Comparison of ENCODE assay signal across 8 cellular contexts in the genomic region with DNA sequence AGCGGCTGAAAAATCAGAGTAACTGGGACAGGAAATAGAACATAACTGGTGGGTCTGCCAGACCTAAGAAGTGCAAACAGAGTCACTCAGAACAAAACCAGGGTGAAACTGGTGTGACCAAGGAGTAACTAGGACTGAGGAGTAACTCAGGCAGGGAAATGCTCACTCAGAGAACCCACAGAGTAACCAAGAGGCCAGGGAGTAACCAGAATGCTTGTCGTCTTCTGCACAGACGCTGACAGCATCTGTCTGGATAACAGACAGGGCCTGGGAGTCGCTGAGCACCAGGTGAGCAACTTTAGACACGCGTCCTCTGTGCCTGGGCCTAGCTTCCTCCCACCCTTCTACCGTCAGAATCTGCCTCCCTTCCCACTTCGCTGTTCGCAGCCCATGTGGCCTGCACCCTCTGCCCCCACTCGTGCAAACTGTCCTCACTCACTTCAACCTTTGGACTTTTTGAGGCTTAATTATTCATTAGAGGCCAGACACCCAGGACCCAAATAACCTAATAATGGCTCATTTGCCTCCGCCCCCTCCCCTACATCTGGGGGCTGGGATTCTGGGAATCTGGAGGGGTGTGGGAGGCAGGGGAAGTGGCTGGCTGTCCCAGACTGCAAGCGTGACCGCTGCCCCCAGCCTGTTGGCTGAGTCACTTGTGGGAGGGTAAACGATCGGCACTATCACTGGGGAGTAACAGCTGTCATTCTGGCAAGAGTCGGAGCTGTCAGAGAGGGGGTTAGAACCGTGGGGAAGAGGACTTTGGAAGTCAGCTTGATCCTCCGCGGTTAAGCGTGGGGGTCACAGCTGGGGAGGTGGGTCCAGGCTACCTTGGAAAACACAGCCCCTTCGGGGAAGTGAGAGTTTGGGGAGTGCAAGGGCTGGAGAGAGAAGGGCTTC. TPM values are rescaled to one million over a fixed set of nuclear protein-coding genes. Genes with fewer than 3 reads are reported as not detected.
DNase-seq lines count a peak whose midpoint lies in the region; ATAC-seq and TF ChIP-seq lines count a peak whose summit lies in the region.

No MANE protein-coding gene starts in this region.

- ATAC-seq in GM18861 (IDR thresholded peaks at IDR 0.05; ENCODE audit: unreplicated experiment) = peak; percentile 92
- peak; percentile 69 for ATAC-seq in HG03045 (IDR thresholded peaks at IDR 0.05; ENCODE audit: unreplicated experiment)

- TF ChIP-seq CTCF in OCI-LY3 (IDR thresholded peaks at IDR 0.05; ENCODE audit: low read depth, low read length) (no peak), left ventricle myocardium inferior (IDR thresholded peaks at IDR 0.05; ENCODE audit: borderline replicate concordance) (no peak), sigmoid colon (IDR thresholded peaks at IDR 0.05) (no peak)

- no peak overlapping the region for H3K27ac ChIP-seq in ACC112 (ENCODE audit: low read depth, low read length)
- H3K27ac ChIP-seq in OCI-LY3 (ENCODE audit: low read length) = no peak overlapping the region
- H3K27ac ChIP-seq in left ventricle myocardium inferior (replicated peaks) = peak overlapping the region; percentile 83
- H3K27ac ChIP-seq in sigmoid colon = peak overlapping the region in 3 of 4 donors; percentile 27 to 53 (median 51)

- H3K36me3 ChIP-seq in ACC112 (ENCODE audit: insufficient read depth, low read length) (no peaks in the 10 kb centered on the region), OCI-LY3 (replicated peaks; ENCODE audit: low read depth, low read length) (no peaks in the 10 kb centered on the region), left ventricle myocardium inferior (no peaks in the 10 kb centered on the region), sigmoid colon (no peaks in the 10 kb centered on the region)

- H3K79me2 ChIP-seq in ACC112 (ENCODE audit: control insufficient read depth, insufficient read depth, low read length, unreplicated experiment) (no peaks in the 10 kb centered on the region), OCI-LY3 (ENCODE audit: low read length) (no peaks in the 10 kb centered on the region)

- H2AFZ ChIP-seq in ACC112 (ENCODE audit: low read length, unreplicated experiment) (peak overlapping the region; percentile 53), OCI-LY3 (ENCODE audit: low read depth, low read length) (peak overlapping the region; percentile 79; the same call in 1 of the 2 replicates)

- WGBS in sigmoid colon, 2 donors = 24 to 27% methylated on average over 21 of the region's 21 CpGs

- intact Hi-C loops in left ventricle myocardium inferior (cut with micrococcal nuclease) = no loop called here
- intact Hi-C loops in sigmoid colon (cut with DNase I) = loop anchor here (2.0 kb wide), 1 partner anchor 20 kb away; no protein-coding TSS in a partner anchor

- peak overlapping the region; percentile 94 for H3K4me2 ChIP-seq in OCI-LY3 (ENCODE audit: low read length)

- H3K4me3 ChIP-seq in ACC112 (ENCODE audit: low read depth, low read length) (peak overlapping the region; percentile 68), OCI-LY3 (ENCODE audit: low read length) (peak overlapping the region; percentile 76), left ventricle myocardium inferior (peak overlapping the region; percentile 72), sigmoid colon (peak overlapping the region; percentile 28 to 56 (median 49))

- H3K4me1 ChIP-seq in ACC112 (ENCODE audit: control insufficient read depth, insufficient read depth, low read length, unreplicated experiment) = peaks cover 23% of the 10 kb centered on the region
- H3K4me1 ChIP-seq in OCI-LY3 (ENCODE audit: low read length) = peaks cover 17% of the 10 kb centered on the region
- H3K4me1 ChIP-seq in left ventricle myocardium inferior = peaks cover 28% of the 10 kb centered on the region
- H3K4me1 ChIP-seq in sigmoid colon = peaks cover 0 to 15% (median 14%) of the 10 kb centered on the region in 4 donors

- H3K9me3 ChIP-seq in OCI-LY3 (ENCODE audit: insufficient read depth, low read length) (no peaks in the 10 kb centered on the region), left ventricle myocardium inferior (replicated peaks) (no peaks in the 10 kb centered on the region), sigmoid colon (no peaks in the 10 kb centered on the region)

- TF ChIP-seq POLR2A in sigmoid colon (IDR thresholded peaks at IDR 0.05) = no peak

- H4K20me1 ChIP-seq in OCI-LY3 (ENCODE audit: insufficient read depth, low read length) = no peaks in the 10 kb centered on the region

- H3K27me3 ChIP-seq in ACC112 (ENCODE audit: insufficient read depth, low read length) (no peaks in the 10 kb centered on the region), OCI-LY3 (ENCODE audit: low read depth, low read length) (peaks cover 12% of the 10 kb centered on the region), left ventricle myocardium inferior (ENCODE audit: low read depth) (no peaks in the 10 kb centered on the region), sigmoid colon (no peaks in the 10 kb centered on the region)

- H3K9ac ChIP-seq in OCI-LY3 (ENCODE audit: low read length) = peak overlapping the region; percentile 47; the same call in 1 of the 2 replicates

- peak; percentile 45 for DNase-seq in activated T-helper 9 cell treated with anti-CD3 and anti-CD28 coated beads, Interleukin-2, amount 50 U/mL, for 16 hours (ENCODE audit: low read depth)
- peak; percentile 33 for DNase-seq in left ventricle myocardium inferior
- no peak for DNase-seq in sigmoid colon
- DNase-seq in NCI-H2196 (lab: John Stamatoyannopoulos, UW; ENCODE audit: unreplicated experiment) = no peak

- TF ChIP-seq EP300 in sigmoid colon (IDR thresholded peaks at IDR 0.05) = no peak

RNA-seq across cellular contexts. Expression of gene AQP3, which starts 0.6 kb away (rescaled TPM):
- total RNA-seq in left ventricle myocardium inferior (13.6 TPM), sigmoid colon (1 to 10 TPM; 3.0 to 6.9 (median 4.5) TPM)
- 10 to 100 TPM in 1 of 3 donors, 1 to 10 TPM in 2; 1.6 to 13.6 (median 1.8) TPM for polyA plus RNA-seq in sigmoid colon

RNA-seq across cellular contexts. Expression of gene NOL6, which starts 27.0 kb away (rescaled TPM):
- total RNA-seq in left ventricle myocardium inferior (13.4 TPM), sigmoid colon (10 to 100 TPM in 2 of 4 donors, 1 to 10 TPM in 2; 8.2 to 17.2 (median 10.3) TPM)
- polyA plus RNA-seq in sigmoid colon = 10 to 100 TPM in 1 of 3 donors, 1 to 10 TPM in 2; 5.5 to 23.6 (median 7.8) TPM

RNA-seq across cellular contexts. Expression of gene AQP7, which starts 44.4 kb away (rescaled TPM):
- total RNA-seq in left ventricle myocardium inferior (150 TPM), sigmoid colon (1 to 10 TPM in 2 of 4 donors, under 1 TPM in 1, not detected in 1; 0.33 to 8.6 (median 2.8) TPM)
- polyA plus RNA-seq in sigmoid colon = 10 to 100 TPM in 1 of 3 donors, 1 to 10 TPM in 2; 2.4 to 14.6 (median 8.6) TPM

Comparison
In these comparisons a context has a peak if more than half of its experiments do, and no peak if none do; other contexts are left out.
1. H3K27ac ChIP-seq: peak in left ventricle myocardium inferior (single experiment) and sigmoid colon (3 of 4); none in ACC112 (single experiment) and OCI-LY3 (single experiment).
2. DNase-seq: peak in activated T-helper 9 cell treated with anti-CD3 and anti-CD28 coated beads, Interleukin-2, amount 50 U/mL, for 16 hours (single experiment) and left ventricle myocardium inferior (single experiment); none in sigmoid colon (single experiment) and NCI-H2196 (single experiment).
3. RNA of gene AQP7, which starts 44.4 kb away (total RNA-seq): 150 TPM in left ventricle myocardium inferior (single experiment); 0.33 to 8.6 TPM in sigmoid colon; every median in the first group is over 10 times any median in the second.
4. Peak in every context shown above with its lines, with median percentiles within 50 percentile points of each other: H3K4me3 ChIP-seq.